In genomic region chr19:11171144-11171543, GRCh38 we compare ENCODE assay signal across 2 cellular contexts.
TF ChIP-seq lines count a peak whose summit lies in the region.

No MANE protein-coding gene starts in this region.

TF ChIP-seq in HepG2, 621 proteins besides CTCF, POLR2A, EP300 and RAD21 (continues in another document):
- no peak for TF ChIP-seq KMT2A (CRISPR knock-in tag; IDR thresholded peaks at IDR 0.05)
- TF ChIP-seq DDIT3 (CRISPR knock-in tag; IDR thresholded peaks at IDR 0.05) = no peak
- TF ChIP-seq ZHX2 (IDR thresholded peaks at IDR 0.05; ENCODE audit: low read depth) = no peak
- no peak for TF ChIP-seq ZHX2 (CRISPR knock-in tag; IDR thresholded peaks at IDR 0.05; ENCODE audit: borderline replicate concordance)
- TF ChIP-seq NR2F6 (IDR thresholded peaks at IDR 0.05) = 0 out of 2 replicates have a peak, but pooled peaks have one; percentile 10
- TF ChIP-seq NR2F6 (CRISPR knock-in tag; IDR thresholded peaks at IDR 0.05) = peak; percentile 49; the same call in 1 of the 2 replicates
- TF ChIP-seq ZNF143 (CRISPR knock-in tag; IDR thresholded peaks at IDR 0.05) = no peak
- no peak for TF ChIP-seq ZBTB38 (CRISPR knock-in tag; IDR thresholded peaks at IDR 0.05)
- no peak for TF ChIP-seq ZNF317 (CRISPR knock-in tag; IDR thresholded peaks at IDR 0.05)
- TF ChIP-seq RARA (CRISPR knock-in tag; IDR thresholded peaks at IDR 0.05) = peak; percentile 31; the same call in 1 of the 2 replicates
- no peak for TF ChIP-seq GFI1 (CRISPR knock-in tag; IDR thresholded peaks at IDR 0.05; ENCODE audit: borderline replicate concordance)
- TF ChIP-seq ZBTB3 (CRISPR knock-in tag; IDR thresholded peaks at IDR 0.05; ENCODE audit: borderline replicate concordance, low read depth) = no peak
- no peak for TF ChIP-seq ZNF644 (CRISPR knock-in tag; IDR thresholded peaks at IDR 0.05; ENCODE audit: low read depth)
- TF ChIP-seq NR0B2 (CRISPR knock-in tag; IDR thresholded peaks at IDR 0.05) = no peak
- TF ChIP-seq PRDM15 (CRISPR knock-in tag; IDR thresholded peaks at IDR 0.05) = no peak

TF ChIP-seq in SK-N-SH, 30 proteins besides CTCF, POLR2A, EP300 and RAD21:
- TF ChIP-seq FOXM1 (IDR thresholded peaks at IDR 0.05; ENCODE audit: low read depth) (no peak), FOXJ3 (CRISPR knock-in tag; IDR thresholded peaks at IDR 0.05) (no peak)
